Comparison of ENCODE assay signal across 9 cellular contexts in genomic region chr19:4388171-4389063, GRCh38. TPM values are rescaled to one million over a fixed set of nuclear protein-coding genes. Genes with fewer than 3 reads are reported as not detected.
DNase-seq lines count a peak whose midpoint lies in the region; ATAC-seq, FAIRE-seq and TF ChIP-seq lines count a peak whose summit lies in the region.
"Had no signal": no experiment of that assay in that cellular context is flagged by ENCODE, and none has a peak within 500 bp of the region (broad histone marks: within the 10 kb centered on the region; RNA-seq: fewer than 3 reads in every experiment).

No MANE protein-coding gene starts in this region.

- 90% methylated on average over 19 of the region's 20 CpGs for WGBS in K562 (ENCODE audit: insufficient coverage, low coverage, missing lambda C conversion rate)
- 38% methylated on average over 15 of the region's 20 CpGs for WGBS in prostate gland

- DNase-seq in K562 (ENCODE audit: extremely low read depth in 1 of 4, low spot score in 3 of 4), result no peak
- DNase-seq in right atrium auricular region (ENCODE audit: low spot score), result no peak
- peak; percentile 75 for DNase-seq in prostate gland (ENCODE audit: low spot score)
- DNase-seq in natural killer cell treated with Interleukin-12 subunit alpha and Interleukin-12 subunit beta and Interleukin-15 and Interleukin-18, amount 100 ng/mL, for 72 hours (ENCODE audit: low spot score), result no peak
- DNase-seq in uterus, result no peak
- no peak for DNase-seq in T-helper 2 cell treated with Interferon-gamma antibody and Interleukin-4, amounts not matched to agents 5 μg/mL and 100 μg/mL, for 36 hours (ENCODE audit: low spot score)
- DNase-seq in naive thymus-derived CD4-positive, alpha-beta T cell, result no peak
- DNase-seq: NCI-H446 had no signal

- peaks cover 19 to 27% of the 10 kb centered on the region in 2 donors for H3K4me1 Mint-ChIP-seq in natural killer cell treated with Interleukin-12 subunit alpha and Interleukin-12 subunit beta and Interleukin-15 and Interleukin-18, amount 100 ng/mL, for 72 hours (ENCODE audit: low read depth in 2 of 2)
- H3K4me1 Mint-ChIP-seq in T-helper 2 cell treated with Interferon-gamma antibody and Interleukin-4, amounts not matched to agents 5 μg/mL and 100 μg/mL, for 36 hours (ENCODE audit: low read depth), result peaks cover 16% of the 10 kb centered on the region
- peaks cover 21 to 51% (median 34%) of the 10 kb centered on the region in 7 donors for H3K4me1 Mint-ChIP-seq in naive thymus-derived CD4-positive, alpha-beta T cell

- no peak overlapping the region for H3K4me3 Mint-ChIP-seq in natural killer cell treated with Interleukin-12 subunit alpha and Interleukin-12 subunit beta and Interleukin-15 and Interleukin-18, amount 100 ng/mL, for 72 hours
- no peak overlapping the region for H3K4me3 Mint-ChIP-seq in T-helper 2 cell treated with Interferon-gamma antibody and Interleukin-4, amounts not matched to agents 5 μg/mL and 100 μg/mL, for 36 hours
- H3K4me3 Mint-ChIP-seq in naive thymus-derived CD4-positive, alpha-beta T cell, result peak overlapping the region in 1 of 10 donors; percentile 59

- H3K4me1 ChIP-seq in BLaER1, result peaks cover 63% of the 10 kb centered on the region
- peaks cover 19 to 61% of the 10 kb centered on the region in 2 experiments; a peak in 4 of 5 replicates for H3K4me1 ChIP-seq in K562 (replicated peaks in 1 of 2; ENCODE audit: control insufficient read depth in 2 of 2, insufficient read depth in 2 of 2, low read length in 2 of 2)
- peaks cover 0 to 58% of the 10 kb centered on the region in 2 donors for H3K4me1 ChIP-seq in right atrium auricular region
- peaks cover 48% of the 10 kb centered on the region for H3K4me1 ChIP-seq in prostate gland (replicated peaks)
- peaks cover 6 to 35% of the 10 kb centered on the region in 2 donors for H3K4me1 ChIP-seq in uterus
- H3K4me1 ChIP-seq in naive thymus-derived CD4-positive, alpha-beta T cell (ENCODE audit: control insufficient read depth in 2 of 2, insufficient read depth in 2 of 2, low read length in 2 of 2), result peaks cover 11 to 25% of the 10 kb centered on the region in 2 donors

- H3K36me3 ChIP-seq in BLaER1 (peaks cover 64% of the 10 kb centered on the region), K562 (ENCODE audit: control insufficient read depth, insufficient read depth, low read length) (peaks cover 80% of the 10 kb centered on the region), right atrium auricular region (no peaks in the 10 kb centered on the region), prostate gland (no peaks in the 10 kb centered on the region), uterus (no peaks in the 10 kb centered on the region)
- peaks cover 0 to 68% (median 3%) of the 10 kb centered on the region in 3 experiments for H3K36me3 ChIP-seq in naive thymus-derived CD4-positive, alpha-beta T cell (ENCODE audit: control insufficient read depth in 2 of 3, insufficient read depth in 3 of 3, low read length in 3 of 3)

- H4K20me1 ChIP-seq in BLaER1 (peaks cover 99% of the 10 kb centered on the region), K562 (replicated peaks; ENCODE audit: control insufficient read depth, insufficient read depth, low read length) (peaks cover 53% of the 10 kb centered on the region)

- no peaks in the 10 kb centered on the region for H3K9me3 Mint-ChIP-seq in natural killer cell treated with Interleukin-12 subunit alpha and Interleukin-12 subunit beta and Interleukin-15 and Interleukin-18, amount 100 ng/mL, for 72 hours
- no peaks in the 10 kb centered on the region for H3K9me3 Mint-ChIP-seq in T-helper 2 cell treated with Interferon-gamma antibody and Interleukin-4, amounts not matched to agents 5 μg/mL and 100 μg/mL, for 36 hours
- no peaks in the 10 kb centered on the region for H3K9me3 Mint-ChIP-seq in naive thymus-derived CD4-positive, alpha-beta T cell

- H3K9ac ChIP-seq in BLaER1 (no peak overlapping the region), K562 (ENCODE audit: insufficient read depth in 1 of 2, low read depth in 2 of 2, low read length in 2 of 2) (peak overlapping the region in 1 of 2 experiments; percentile 85; a peak in 2 of 4 replicates)

- H2AFZ ChIP-seq in K562 (ENCODE audit: low read depth, low read length), result no peak overlapping the region

- H3K9me1 ChIP-seq in K562 (ENCODE audit: control insufficient read depth, insufficient read depth, low read length), result peaks cover 13% of the 10 kb centered on the region

- BruUV-seq in K562 (replicated peaks; lab: Mats Ljungman, UMichigan), result no TSS peak

- H3K4me2 ChIP-seq in BLaER1 (no peak overlapping the region), K562 (ENCODE audit: insufficient read depth, low read length) (no peak overlapping the region)

- ATAC-seq in K562, result no peak
- ATAC-seq in natural killer cell treated with Interleukin-12 subunit alpha and Interleukin-12 subunit beta and Interleukin-15 and Interleukin-18, amount 100 ng/mL, for 72 hours, result no peak
- no peak for ATAC-seq in naive thymus-derived CD4-positive, alpha-beta T cell

- H3K27me3 ChIP-seq in BLaER1, result no peaks in the 10 kb centered on the region
- H3K27me3 ChIP-seq in K562 (ENCODE audit: control insufficient read depth in 2 of 2, insufficient read depth in 2 of 2, low read length in 2 of 2), result no peaks in the 10 kb centered on the region
- no peaks in the 10 kb centered on the region for H3K27me3 ChIP-seq in right atrium auricular region
- H3K27me3 ChIP-seq in prostate gland (replicated peaks; ENCODE audit: insufficient read depth), result no peaks in the 10 kb centered on the region
- no peaks in the 10 kb centered on the region for H3K27me3 ChIP-seq in uterus
- H3K27me3 ChIP-seq in naive thymus-derived CD4-positive, alpha-beta T cell (ENCODE audit: control insufficient read depth in 2 of 2, insufficient read depth in 2 of 2, low read length in 2 of 2), result no peaks in the 10 kb centered on the region

- CTCF ChIA-PET in K562 (lab: Yijun Ruan, JAX; ENCODE audit: low intra/inter-chr PET ratio), result no interaction called here
- CTCF ChIA-PET in naive thymus-derived CD4-positive, alpha-beta T cell (lab: Charles Lee), result no interaction called here

- no peak for TF ChIP-seq CTCF in K562 (IDR thresholded peaks at IDR 0.05 in 2 of 3, conservative IDR thresholded peaks at IDR 0.05 in 1 of 3; ENCODE audit: insufficient read depth in 2 of 3, low read depth in 1 of 3, low read length in 3 of 3)
- no peak for TF ChIP-seq CTCF in right atrium auricular region (IDR thresholded peaks at IDR 0.05)
- peak in 1 of 4 experiments; percentile 14 for TF ChIP-seq CTCF in prostate gland (IDR thresholded peaks at IDR 0.05)
- no peak for TF ChIP-seq CTCF in uterus (IDR thresholded peaks at IDR 0.05)

- H3K4me3 ChIP-seq in BLaER1 (no peak overlapping the region), K562 (no peak overlapping the region), right atrium auricular region (no peak overlapping the region), prostate gland (no peak overlapping the region), uterus (no peak overlapping the region)
- H3K4me3 ChIP-seq in naive thymus-derived CD4-positive, alpha-beta T cell (ENCODE audit: low read length), result no peak overlapping the region

- no peak for TF ChIP-seq EP300 in K562 (IDR thresholded peaks at IDR 0.05; ENCODE audit: low read length)

- H3K36me3 Mint-ChIP-seq in natural killer cell treated with Interleukin-12 subunit alpha and Interleukin-12 subunit beta and Interleukin-15 and Interleukin-18, amount 100 ng/mL, for 72 hours, result no peaks in the 10 kb centered on the region
- peaks cover 7% of the 10 kb centered on the region for H3K36me3 Mint-ChIP-seq in T-helper 2 cell treated with Interferon-gamma antibody and Interleukin-4, amounts not matched to agents 5 μg/mL and 100 μg/mL, for 36 hours (ENCODE audit: low read depth)
- H3K36me3 Mint-ChIP-seq in naive thymus-derived CD4-positive, alpha-beta T cell, result peaks cover 0 to 10% (median 0%) of the 10 kb centered on the region in 5 donors

- H3K27ac Mint-ChIP-seq in natural killer cell treated with Interleukin-12 subunit alpha and Interleukin-12 subunit beta and Interleukin-15 and Interleukin-18, amount 100 ng/mL, for 72 hours, result no peak overlapping the region
- H3K27ac Mint-ChIP-seq in T-helper 2 cell treated with Interferon-gamma antibody and Interleukin-4, amounts not matched to agents 5 μg/mL and 100 μg/mL, for 36 hours, result no peak overlapping the region
- H3K27ac Mint-ChIP-seq in naive thymus-derived CD4-positive, alpha-beta T cell, result peak overlapping the region in 3 of 9 donors; percentile 14 to 67 (median 37)

- H3K27ac ChIP-seq in BLaER1 (0 out of 2 replicates have a peak overlapping the region, but pooled peaks have one; percentile 9), K562 (ENCODE audit: extremely low read depth, low read depth, low read length) (no peak overlapping the region), right atrium auricular region (peak overlapping the region; percentile 12 to 84), prostate gland (peak overlapping the region; percentile 85 to 86), uterus (no peak overlapping the region)
- no peak overlapping the region for H3K27ac ChIP-seq in naive thymus-derived CD4-positive, alpha-beta T cell (ENCODE audit: low read depth, low read length)

- no peaks in the 10 kb centered on the region for H3K27me3 Mint-ChIP-seq in natural killer cell treated with Interleukin-12 subunit alpha and Interleukin-12 subunit beta and Interleukin-15 and Interleukin-18, amount 100 ng/mL, for 72 hours
- no peaks in the 10 kb centered on the region for H3K27me3 Mint-ChIP-seq in T-helper 2 cell treated with Interferon-gamma antibody and Interleukin-4, amounts not matched to agents 5 μg/mL and 100 μg/mL, for 36 hours (ENCODE audit: low read depth)
- no peaks in the 10 kb centered on the region for H3K27me3 Mint-ChIP-seq in naive thymus-derived CD4-positive, alpha-beta T cell

- POLR2A ChIA-PET in K562 (lab: Yijun Ruan, JAX), result interaction anchor here (0.9 to 4.9 kb wide), 3 partner anchors 9 to 13 kb away, joined by 3 to 46 read pairs (median 3); no protein-coding TSS in a partner anchor
- POLR2A ChIA-PET in naive thymus-derived CD4-positive, alpha-beta T cell (lab: Charles Lee), result interaction anchor here (0.8 kb wide), 1 partner anchor 8 kb away, joined by 4 read pairs; no protein-coding TSS in a partner anchor

- TF ChIP-seq RAD21 in K562 (CRISPR knock-in tag; conservative IDR thresholded peaks at IDR 0.05 in 1 of 2, IDR thresholded peaks at IDR 0.05 in 1 of 2), result no peak

- intact Hi-C loops in K562 (cut with micrococcal nuclease), result no loop called here
- intact Hi-C loops in prostate gland (cut with DNase I), result no loop called here
- intact Hi-C loops in uterus (cut with DNase I; ENCODE audit: low total_unique reads), result no loop called here
- intact Hi-C loops in naive thymus-derived CD4-positive, alpha-beta T cell (cut with micrococcal nuclease), result no loop called here

- TF ChIP-seq POLR2A in K562 (conservative IDR thresholded peaks at IDR 0.05), result no peak
- no peak for TF ChIP-seq POLR2A in prostate gland (IDR thresholded peaks at IDR 0.05)
- no peak for TF ChIP-seq POLR2A in uterus (IDR thresholded peaks at IDR 0.05)

- no peaks in the 10 kb centered on the region for H3K9me3 ChIP-seq in BLaER1
- H3K9me3 ChIP-seq in K562 (replicated peaks; ENCODE audit: control insufficient read depth, insufficient read depth, low read depth, low read length), result no peaks in the 10 kb centered on the region
- no peaks in the 10 kb centered on the region for H3K9me3 ChIP-seq in right atrium auricular region
- H3K9me3 ChIP-seq in prostate gland, result no peaks in the 10 kb centered on the region
- H3K9me3 ChIP-seq in uterus, result no peaks in the 10 kb centered on the region
- no peaks in the 10 kb centered on the region for H3K9me3 ChIP-seq in naive thymus-derived CD4-positive, alpha-beta T cell (ENCODE audit: control insufficient read depth in 2 of 3, low read length in 3 of 3)

- FAIRE-seq in K562 (lab: Jason Lieb, UNC), result no peak

- peaks cover 93% of the 10 kb centered on the region for H3K79me2 ChIP-seq in K562 (ENCODE audit: control insufficient read depth, insufficient read depth, low read length)

- in situ Hi-C loops in K562 (cut with MboI), result no loop called here

RNA-seq across cellular contexts. Expression of gene SH3GL1, which starts 11.9 kb away (rescaled TPM):
- total RNA-seq in K562 (2011; cell fraction: chromatin; rRNA removed; ENCODE audit: low replicate concordance), result 74.6 and 119 TPM in 2 replicates
- total RNA-seq in K562 (2011; cell fraction: nucleolus; rRNA removed), result 59.7 and 60.0 TPM in 2 replicates
- 58.7 and 78.3 TPM in 2 replicates for total RNA-seq in K562 (2011; cell fraction: nucleoplasm; rRNA removed)
- total RNA-seq in K562 (2014; rRNA removed), result 48.0 and 60.1 TPM in 2 replicates
- 6.1 and 9.4 TPM in 2 replicates for total RNA-seq in K562 (2014; rRNA removed; fragmentation: Illumina TruSeq; extraction: Trizol)
- total RNA-seq in K562 (2015; rRNA removed; fragmentation: Illumina TruSeq; extraction: Trizol), result 28.6 and 29.1 TPM in 2 replicates
- total RNA-seq in K562 (2021), result 72.0 and 75.3 TPM in 2 replicates
- polyA plus RNA-seq in K562 (2011; rRNA removed), result 25.7 and 44.0 TPM in 2 replicates
- polyA plus RNA-seq in K562 (2011; cell fraction: cytosol; rRNA removed), result 41.8 and 96.4 TPM in 2 replicates
- 68.2 and 94.2 TPM in 2 replicates for polyA plus RNA-seq in K562 (2011; cell fraction: nucleus; rRNA removed)
- 51.2 and 58.7 TPM in 2 replicates for polyA plus RNA-seq in K562 (2012)
- 25.5 and 57.0 TPM in 2 replicates for polyA plus RNA-seq in K562 (2014; fragmentation: Illumina TruSeq; extraction: Trizol)
- polyA plus RNA-seq in K562 (2014; fragmentation: Nextera tagmentation; extraction: Ambion mirVana), result 1 to 10 TPM; 1.7 to 2.1 TPM
- 58.5 and 64.7 TPM in 2 replicates for polyA plus RNA-seq in K562 (2014; rRNA removed)
- polyA minus RNA-seq in K562 (2011; rRNA and poly(A)+ RNA removed), result 8.2 and 13.7 TPM in 2 replicates
- polyA minus RNA-seq in K562 (2011; cell fraction: cytosol; rRNA and poly(A)+ RNA removed), result 31.3 and 36.5 TPM in 2 replicates
- polyA minus RNA-seq in K562 (2011; cell fraction: nucleus; rRNA and poly(A)+ RNA removed), result 17.4 and 22.5 TPM in 2 replicates
- 10 to 100 TPM; 17.5 to 31.9 TPM for total RNA-seq in right atrium auricular region
- total RNA-seq in prostate gland, result 10 to 100 TPM; 35.4 to 54.7 TPM
- 10 to 100 TPM; 47.0 to 50.8 TPM for total RNA-seq in natural killer cell treated with Interleukin-12 subunit alpha and Interleukin-12 subunit beta and Interleukin-15 and Interleukin-18, amount 100 ng/mL, for 72 hours
- total RNA-seq in uterus, result 10 to 100 TPM; 11.8 to 69.3 (median 29.5) TPM
- 10 to 100 TPM; 37.1 to 77.0 (median 38.6) TPM for total RNA-seq in naive thymus-derived CD4-positive, alpha-beta T cell
- 10 to 100 TPM; 11.9 to 22.8 TPM for polyA plus RNA-seq in naive thymus-derived CD4-positive, alpha-beta T cell

RNA-seq across cellular contexts. Expression of gene CHAF1A, which starts 14.0 kb away (rescaled TPM):
- total RNA-seq in K562 (2011; cell fraction: chromatin; rRNA removed; ENCODE audit: low replicate concordance), result 122 and 169 TPM in 2 replicates
- total RNA-seq in K562 (2011; cell fraction: nucleolus; rRNA removed), result 101 and 121 TPM in 2 replicates
- 83.4 and 88.4 TPM in 2 replicates for total RNA-seq in K562 (2011; cell fraction: nucleoplasm; rRNA removed)
- total RNA-seq in K562 (2014; rRNA removed) (61.1 and 78.3 TPM in 2 replicates), K562 (2014; rRNA removed; fragmentation: Illumina TruSeq; extraction: Trizol) (32.5 and 42.6 TPM in 2 replicates), K562 (2015; rRNA removed; fragmentation: Illumina TruSeq; extraction: Trizol) (51.4 and 51.8 TPM in 2 replicates), K562 (2021) (78.6 and 86.9 TPM in 2 replicates), right atrium auricular region (1 to 10 TPM; 2.6 to 5.0 TPM), prostate gland (10 to 100 TPM; 13.0 to 18.1 TPM), uterus (10 to 100 TPM in 1 of 4 donors, 1 to 10 TPM in 2, under 1 TPM in 1; 0.59 to 12.9 (median 8.0) TPM)
- polyA plus RNA-seq in K562 (2011; rRNA removed) (32.0 and 35.3 TPM in 2 replicates), K562 (2014; fragmentation: Illumina TruSeq; extraction: Trizol) (45.2 and 59.3 TPM in 2 replicates), K562 (2014; fragmentation: Nextera tagmentation; extraction: Ambion mirVana) (1 to 10 TPM; 1.6 to 2.1 TPM), K562 (2014; rRNA removed) (65.4 and 73.4 TPM in 2 replicates)
- 33.8 and 95.9 TPM in 2 replicates for polyA plus RNA-seq in K562 (2011; cell fraction: cytosol; rRNA removed)
- polyA plus RNA-seq in K562 (2011; cell fraction: nucleus; rRNA removed), result 46.7 and 100 TPM in 2 replicates
- polyA plus RNA-seq in K562 (2012), result 65.6 and 65.8 TPM in 2 replicates
- 33.8 and 38.5 TPM in 2 replicates for polyA minus RNA-seq in K562 (2011; rRNA and poly(A)+ RNA removed)
- polyA minus RNA-seq in K562 (2011; cell fraction: cytosol; rRNA and poly(A)+ RNA removed), result 43.1 and 61.4 TPM in 2 replicates
- 35.1 and 42.1 TPM in 2 replicates for polyA minus RNA-seq in K562 (2011; cell fraction: nucleus; rRNA and poly(A)+ RNA removed)
- 100 to 1,000 TPM in 1 of 2 donors, 10 to 100 TPM in 1; 54.6 to 125 TPM for total RNA-seq in natural killer cell treated with Interleukin-12 subunit alpha and Interleukin-12 subunit beta and Interleukin-15 and Interleukin-18, amount 100 ng/mL, for 72 hours
- 10 to 100 TPM; 10.1 to 71.2 (median 14.1) TPM for total RNA-seq in naive thymus-derived CD4-positive, alpha-beta T cell
- 1 to 10 TPM; 3.2 to 5.5 TPM for polyA plus RNA-seq in naive thymus-derived CD4-positive, alpha-beta T cell

RNA-seq across cellular contexts. Expression of gene MPND, which starts 45.1 kb away (rescaled TPM):
- 6.5 and 16.7 TPM in 2 replicates for total RNA-seq in K562 (2011; cell fraction: chromatin; rRNA removed; ENCODE audit: low replicate concordance)
- 12.6 and 12.8 TPM in 2 replicates for total RNA-seq in K562 (2011; cell fraction: nucleolus; rRNA removed)
- total RNA-seq in K562 (2011; cell fraction: nucleoplasm; rRNA removed), result 6.2 and 6.5 TPM in 2 replicates
- total RNA-seq in K562 (2014; rRNA removed) (3.6 and 5.7 TPM in 2 replicates), K562 (2014; rRNA removed; fragmentation: Illumina TruSeq; extraction: Trizol) (1.5 and 1.9 TPM in 2 replicates), K562 (2015; rRNA removed; fragmentation: Illumina TruSeq; extraction: Trizol) (7.8 and 8.0 TPM in 2 replicates), K562 (2021) (14.0 and 16.2 TPM in 2 replicates), right atrium auricular region (1 to 10 TPM; 6.2 to 7.3 TPM), prostate gland (10 to 100 TPM; 12.5 to 18.2 TPM), uterus (10 to 100 TPM in 1 of 4 donors, 1 to 10 TPM in 1, under 1 TPM in 1, not detected in 1; 0.51 to 13.8 (median 5.8) TPM)
- polyA plus RNA-seq in K562 (2011; rRNA removed) (3.9 and 4.3 TPM in 2 replicates), K562 (2014; fragmentation: Illumina TruSeq; extraction: Trizol) (5.5 and 7.6 TPM in 2 replicates), K562 (2014; fragmentation: Nextera tagmentation; extraction: Ambion mirVana) (1 to 10 TPM in 1 of 2 experiments, under 1 TPM in 1; 0.25 to 1.3 TPM), K562 (2014; rRNA removed) (5.7 and 9.4 TPM in 2 replicates)
- 4.7 and 8.9 TPM in 2 replicates for polyA plus RNA-seq in K562 (2011; cell fraction: cytosol; rRNA removed)
- 4.8 and 7.2 TPM in 2 replicates for polyA plus RNA-seq in K562 (2011; cell fraction: nucleus; rRNA removed)
- polyA plus RNA-seq in K562 (2012), result 13.5 and 16.5 TPM in 2 replicates
- polyA minus RNA-seq in K562 (2011; rRNA and poly(A)+ RNA removed), result 1.3 and 1.9 TPM in 2 replicates
- polyA minus RNA-seq in K562 (2011; cell fraction: cytosol; rRNA and poly(A)+ RNA removed), result 8.7 and 9.4 TPM in 2 replicates
- polyA minus RNA-seq in K562 (2011; cell fraction: nucleus; rRNA and poly(A)+ RNA removed), result 3.2 and 4.0 TPM in 2 replicates
- total RNA-seq in natural killer cell treated with Interleukin-12 subunit alpha and Interleukin-12 subunit beta and Interleukin-15 and Interleukin-18, amount 100 ng/mL, for 72 hours, result 10 to 100 TPM; 28.3 to 73.5 TPM
- total RNA-seq in naive thymus-derived CD4-positive, alpha-beta T cell, result 10 to 100 TPM in 4 of 5 experiments, 1 to 10 TPM in 1; 9.5 to 24.4 (median 20.0) TPM
- 1 to 10 TPM; 4.0 to 6.7 TPM for polyA plus RNA-seq in naive thymus-derived CD4-positive, alpha-beta T cell

RNA-seq across cellular contexts. Expression of gene STAP2, which starts 49.8 kb away (rescaled TPM):
- 2.7 and 6.6 TPM in 2 replicates for total RNA-seq in K562 (2011; cell fraction: chromatin; rRNA removed; ENCODE audit: low replicate concordance)
- total RNA-seq in K562 (2011; cell fraction: nucleolus; rRNA removed), result 8.7 and 10.8 TPM in 2 replicates
- 4.0 and 6.0 TPM in 2 replicates for total RNA-seq in K562 (2011; cell fraction: nucleoplasm; rRNA removed)
- 4.3 and 7.8 TPM in 2 replicates for total RNA-seq in K562 (2014; rRNA removed)
- total RNA-seq in K562 (2014; rRNA removed; fragmentation: Illumina TruSeq; extraction: Trizol), result 2.3 and 3.9 TPM in 2 replicates
- total RNA-seq in K562 (2015; rRNA removed; fragmentation: Illumina TruSeq; extraction: Trizol), result 3.5 and 4.5 TPM in 2 replicates
- 5.7 and 8.2 TPM in 2 replicates for total RNA-seq in K562 (2021)
- 4.3 and 4.7 TPM in 2 replicates for polyA plus RNA-seq in K562 (2011; rRNA removed)
- 5.4 and 13.5 TPM in 2 replicates for polyA plus RNA-seq in K562 (2011; cell fraction: cytosol; rRNA removed)
- polyA plus RNA-seq in K562 (2011; cell fraction: nucleus; rRNA removed), result 5.6 and 10.5 TPM in 2 replicates
- 1.4 and 4.8 TPM in 2 replicates for polyA plus RNA-seq in K562 (2012)
- polyA plus RNA-seq in K562 (2014; fragmentation: Illumina TruSeq; extraction: Trizol), result 5.3 and 5.4 TPM in 2 replicates
- polyA plus RNA-seq in K562 (2014; fragmentation: Nextera tagmentation; extraction: Ambion mirVana), result 1 to 10 TPM; 1.2 to 3.6 TPM
- polyA plus RNA-seq in K562 (2014; rRNA removed), result 5.8 and 9.8 TPM in 2 replicates
- 1.2 and 3.1 TPM in 2 replicates for polyA minus RNA-seq in K562 (2011; rRNA and poly(A)+ RNA removed)
- polyA minus RNA-seq in K562 (2011; cell fraction: cytosol; rRNA and poly(A)+ RNA removed), result 2.0 and 2.6 TPM in 2 replicates
- polyA minus RNA-seq in K562 (2011; cell fraction: nucleus; rRNA and poly(A)+ RNA removed), result 1.1 and 3.2 TPM in 2 replicates
- total RNA-seq in right atrium auricular region, result 10 to 100 TPM in 1 of 2 donors, 1 to 10 TPM in 1; 4.8 to 11.8 TPM
- total RNA-seq in prostate gland, result 100 to 1,000 TPM in 1 of 2 donors, 10 to 100 TPM in 1; 47.9 to 107 TPM
- 10 to 100 TPM in 1 of 2 donors, 1 to 10 TPM in 1; 7.3 to 12.8 TPM for total RNA-seq in natural killer cell treated with Interleukin-12 subunit alpha and Interleukin-12 subunit beta and Interleukin-15 and Interleukin-18, amount 100 ng/mL, for 72 hours
- total RNA-seq in uterus, result 1 to 10 TPM in 3 of 4 donors, under 1 TPM in 1; 0.29 to 9.4 (median 6.2) TPM
- 10 to 100 TPM in 1 of 5 experiments, 1 to 10 TPM in 4; 2.6 to 11.8 (median 4.5) TPM for total RNA-seq in naive thymus-derived CD4-positive, alpha-beta T cell
- polyA plus RNA-seq in naive thymus-derived CD4-positive, alpha-beta T cell, result 1 to 10 TPM; 2.4 to 4.9 TPM

Comparison
In these comparisons a context has a peak if more than half of its experiments do, and no peak if none do; other contexts are left out.
1. H3K27ac ChIP-seq: peak in BLaER1 (single experiment), right atrium auricular region (2 of 2) and prostate gland (2 of 2); none in K562 (single experiment), uterus (0 of 2) and naive thymus-derived CD4-positive, alpha-beta T cell (single experiment).